Comparison of ENCODE assay signal across 1 cellular context in the genomic region with DNA sequence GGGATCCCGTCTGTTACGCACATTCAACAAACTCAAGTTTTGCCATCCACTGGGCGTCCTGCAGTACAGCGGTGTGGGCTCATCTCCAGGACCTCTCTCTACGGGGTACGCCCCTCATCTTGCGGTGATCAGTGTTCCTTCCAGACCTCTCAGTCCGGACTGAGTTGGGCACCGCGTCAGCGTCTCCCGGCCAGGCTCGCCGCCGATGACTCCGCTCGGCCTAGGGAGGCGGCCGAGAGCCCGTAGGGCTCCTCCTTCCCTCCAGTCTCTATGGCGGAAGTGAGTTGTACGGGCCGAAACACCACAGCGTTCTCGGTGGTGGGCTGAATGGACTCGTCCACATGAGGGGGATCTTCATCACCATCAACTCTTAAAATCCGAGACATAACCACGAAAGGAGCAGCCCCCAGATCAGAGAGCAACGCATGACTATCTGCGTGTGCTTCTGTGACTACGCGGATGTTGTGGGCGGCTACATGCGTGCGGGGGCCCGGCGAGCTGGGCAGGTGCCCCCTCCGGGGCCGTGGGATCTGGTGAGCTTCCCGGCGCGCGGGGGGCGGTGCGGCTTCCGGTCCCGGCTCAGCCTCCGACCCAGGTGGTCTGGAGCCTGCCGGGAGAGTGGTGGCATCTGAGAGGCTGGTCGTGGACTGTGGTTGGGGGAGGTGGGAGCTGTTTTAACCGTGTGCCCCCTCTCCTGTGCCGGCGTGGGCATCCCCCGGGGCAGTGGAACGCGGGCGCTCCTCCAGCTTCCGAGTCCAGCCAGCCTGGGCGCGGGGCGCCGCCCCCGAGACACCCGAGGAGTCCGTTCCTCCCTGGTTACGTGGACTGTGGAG.
A peak's percentile ranks its signal among the peaks of the same experiment; 100 is the strongest.
TF ChIP-seq lines count a peak whose summit lies in the region.

ATG101 (plus strand) TSS at position 569 of the 833 bp plus-strand sequence. CDS start 3,673 bp downstream, outside the sequence.

TF ChIP-seq in HCT116, 20 proteins besides CTCF, POLR2A, EP300 and RAD21 (continued from another document):
- no peak for TF ChIP-seq ZFX (IDR thresholded peaks at IDR 0.05)
- peak; percentile 97 for TF ChIP-seq EGR1 (IDR thresholded peaks at IDR 0.05; ENCODE audit: low read depth)
- peak; percentile 93 for TF ChIP-seq SP1 (IDR thresholded peaks at IDR 0.05; ENCODE audit: low read depth)
- TF ChIP-seq POLR2AphosphoS5 (IDR thresholded peaks at IDR 0.05; ENCODE audit: low read depth, low read length) = peak; percentile 80
- TF ChIP-seq ELF1 (IDR thresholded peaks at IDR 0.05; ENCODE audit: borderline replicate concordance, low read depth) = no peak; the same call in 1 of the 2 replicates
- TF ChIP-seq, protein P1, sequence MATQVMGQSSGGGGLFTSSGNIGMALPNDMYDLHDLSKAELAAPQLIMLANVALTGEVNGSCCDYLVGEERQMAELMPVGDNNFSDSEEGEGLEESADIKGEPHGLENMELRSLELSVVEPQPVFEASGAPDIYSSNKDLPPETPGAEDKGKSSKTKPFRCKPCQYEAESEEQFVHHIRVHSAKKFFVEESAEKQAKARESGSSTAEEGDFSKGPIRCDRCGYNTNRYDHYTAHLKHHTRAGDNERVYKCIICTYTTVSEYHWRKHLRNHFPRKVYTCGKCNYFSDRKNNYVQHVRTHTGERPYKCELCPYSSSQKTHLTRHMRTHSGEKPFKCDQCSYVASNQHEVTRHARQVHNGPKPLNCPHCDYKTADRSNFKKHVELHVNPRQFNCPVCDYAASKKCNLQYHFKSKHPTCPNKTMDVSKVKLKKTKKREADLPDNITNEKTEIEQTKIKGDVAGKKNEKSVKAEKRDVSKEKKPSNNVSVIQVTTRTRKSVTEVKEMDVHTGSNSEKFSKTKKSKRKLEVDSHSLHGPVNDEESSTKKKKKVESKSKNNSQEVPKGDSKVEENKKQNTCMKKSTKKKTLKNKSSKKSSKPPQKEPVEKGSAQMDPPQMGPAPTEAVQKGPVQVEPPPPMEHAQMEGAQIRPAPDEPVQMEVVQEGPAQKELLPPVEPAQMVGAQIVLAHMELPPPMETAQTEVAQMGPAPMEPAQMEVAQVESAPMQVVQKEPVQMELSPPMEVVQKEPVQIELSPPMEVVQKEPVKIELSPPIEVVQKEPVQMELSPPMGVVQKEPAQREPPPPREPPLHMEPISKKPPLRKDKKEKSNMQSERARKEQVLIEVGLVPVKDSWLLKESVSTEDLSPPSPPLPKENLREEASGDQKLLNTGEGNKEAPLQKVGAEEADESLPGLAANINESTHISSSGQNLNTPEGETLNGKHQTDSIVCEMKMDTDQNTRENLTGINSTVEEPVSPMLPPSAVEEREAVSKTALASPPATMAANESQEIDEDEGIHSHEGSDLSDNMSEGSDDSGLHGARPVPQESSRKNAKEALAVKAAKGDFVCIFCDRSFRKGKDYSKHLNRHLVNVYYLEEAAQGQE (IDR thresholded peaks at IDR 0.05; ENCODE audit: low read depth) = no peak
- TF ChIP-seq JUND (IDR thresholded peaks at IDR 0.05) = peak; percentile 85
- peak; percentile 74 for TF ChIP-seq YY1 (IDR thresholded peaks at IDR 0.05; ENCODE audit: extremely low read depth, insufficient replicate concordance, low read depth, low read length)
- no peak for TF ChIP-seq FOSL1 (IDR thresholded peaks at IDR 0.05; ENCODE audit: low read depth)
